21 cellular contexts compared by ENCODE assay signal in the genomic region with DNA sequence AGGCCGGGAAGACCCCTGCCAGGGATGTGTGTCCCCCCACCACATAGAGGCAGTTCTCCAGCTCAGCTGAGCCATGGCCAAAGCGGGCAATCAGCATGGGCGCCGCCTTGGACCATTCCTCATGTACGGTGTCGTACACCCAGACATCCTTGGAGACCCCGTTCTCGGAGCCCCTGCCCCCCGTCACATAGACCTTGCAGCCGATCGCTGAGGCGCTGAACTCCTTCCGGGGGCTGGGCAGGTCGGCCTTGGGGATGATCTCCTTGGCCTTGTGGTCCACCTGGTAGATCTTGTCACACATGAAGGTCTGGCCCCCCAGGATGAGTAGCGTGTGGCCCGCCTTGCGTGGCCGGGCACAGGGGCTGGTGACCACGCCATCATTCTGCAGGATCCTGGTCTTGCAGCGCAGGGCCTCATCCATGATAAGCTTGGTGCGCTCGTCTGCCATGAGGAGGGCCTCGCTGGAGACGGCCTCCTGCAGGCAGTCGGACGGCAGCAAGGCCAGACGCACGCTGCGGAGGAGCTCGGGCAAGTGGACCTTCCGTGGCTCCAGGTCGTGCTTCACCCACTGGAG.
"Had no signal": no experiment of that assay in that cellular context is flagged by ENCODE, and none has a peak within 500 bp of the region (broad histone marks: within the 10 kb centered on the region; RNA-seq: fewer than 3 reads in every experiment).

No MANE protein-coding gene starts in this region.

- H3K27me3 ChIP-seq: SJCRH30 had no signal

- DNase-seq: KBM-7; NCI-H1092; NCI-H1105 treated with DMSO at 0.1 percent for 48 hours; NCI-H1417 treated with DMSO at 0.1 percent for 48 hours; NCI-H146; NCI-H1694 treated with DMSO at 0.1 percent for 48 hours; NCI-H1930; NCI-H2081; NCI-H2107; NCI-H2227 treated with DMSO at 0.1 percent for 48 hours; NCI-H446; NCI-H510A; NCI-H524 treated with DMSO at 0.1 percent for 48 hours; NCI-H69; NCI-H774; NK-92 treated with Interleukin-12 subunit alpha and Interleukin-12 subunit beta, amount 100 ng/mL, for 24 hours; PC-3; SHP77 treated with DMSO at 0.1 percent for 48 hours; SJCRH30 had no signal

- H3K27ac ChIP-seq: SJCRH30 had no signal

- H3K4me3 ChIP-seq: SJCRH30 had no signal

- ATAC-seq: Panc1, PC-3, SK-N-SH treated with all-trans-retinoic acid at 6 μM for 48 hours had no signal

- H3K9me3 ChIP-seq: SJCRH30 had no signal

- H3K4me1 ChIP-seq: SJCRH30 had no signal
